In genomic region chr19:11905928-11906327, GRCh38 we compare ENCODE assay signal across 15 cellular contexts. TPM values are rescaled to one million over a fixed set of nuclear protein-coding genes. Genes with fewer than 3 reads are reported as not detected.
"Had no signal": no experiment of that assay in that cellular context is flagged by ENCODE, and none has a peak within 500 bp of the region (broad histone marks: within the 10 kb centered on the region; RNA-seq: fewer than 3 reads in every experiment).

No MANE protein-coding gene starts in this region.

- H3K27me3 Mint-ChIP-seq: activated naive CD4-positive, alpha-beta T cell treated with anti-CD3 and anti-CD28 coated beads, Interleukin-2, amount 10 ng/mL, durations not matched to agents 7 days and 5 days; activated T-helper 17 cell treated with anti-CD3 and anti-CD28 coated beads, Interleukin-2, amount 50 U/mL, for 72 hours; memory B cell; stimulated activated memory B cell treated with anti-CD40 and anti-IgM and Interleukin-4, amounts not matched to agents 10 μg/mL and 1 μg/mL and 100 μg/mL, for 72 hours had no signal

- H3K27ac Mint-ChIP-seq: activated T-helper 17 cell treated with anti-CD3 and anti-CD28 coated beads, Interleukin-2, amount 50 U/mL, for 72 hours; memory B cell; nephron progenitor cell; stimulated activated memory B cell treated with anti-CD40 and anti-IgM and Interleukin-4, amounts not matched to agents 10 μg/mL and 1 μg/mL and 100 μg/mL, for 72 hours had no signal

- H3K27me3 ChIP-seq: left lung, sigmoid colon had no signal

- H3K4me3 Mint-ChIP-seq: activated naive CD4-positive, alpha-beta T cell treated with anti-CD3 and anti-CD28 coated beads, Interleukin-2, amount 10 ng/mL, durations not matched to agents 7 days and 5 days; activated T-helper 17 cell treated with anti-CD3 and anti-CD28 coated beads, Interleukin-2, amount 50 U/mL, for 72 hours; memory B cell; nephron progenitor cell; stimulated activated memory B cell treated with anti-CD40 and anti-IgM and Interleukin-4, amounts not matched to agents 10 μg/mL and 1 μg/mL and 100 μg/mL, for 72 hours had no signal

- ATAC-seq: activated T-helper 17 cell treated with anti-CD3 and anti-CD28 coated beads, Interleukin-2, amount 50 U/mL, for 72 hours; left lung; stimulated activated memory B cell treated with anti-CD40 and anti-IgM and Interleukin-4, amounts not matched to agents 10 μg/mL and 1 μg/mL and 100 μg/mL, for 72 hours had no signal

- H3K4me1 ChIP-seq: left lung, prostate gland, sigmoid colon had no signal

- H3K4me3 ChIP-seq: left lung, prostate gland, sigmoid colon had no signal

- H3K4me1 Mint-ChIP-seq: activated naive CD4-positive, alpha-beta T cell treated with anti-CD3 and anti-CD28 coated beads, Interleukin-2, amount 10 ng/mL, durations not matched to agents 7 days and 5 days; activated T-helper 17 cell treated with anti-CD3 and anti-CD28 coated beads, Interleukin-2, amount 50 U/mL, for 72 hours; memory B cell; nephron progenitor cell; stimulated activated memory B cell treated with anti-CD40 and anti-IgM and Interleukin-4, amounts not matched to agents 10 μg/mL and 1 μg/mL and 100 μg/mL, for 72 hours had no signal

- H3K27ac ChIP-seq: left lung, prostate gland, sigmoid colon had no signal

- DNase-seq: activated CD4-positive, CD25-positive, alpha-beta regulatory T cell treated with anti-CD3 and anti-CD28 coated beads, Interleukin-2, amount 50 U/mL, for 72 hours; activated naive CD4-positive, alpha-beta T cell treated with anti-CD3 and anti-CD28 coated beads, Interleukin-2, amount 10 ng/mL, durations not matched to agents 7 days and 5 days; activated T-cell treated with anti-CD3 and anti-CD28 coated beads for 4 hours; dermis blood vessel endothelial cell; head of caudate nucleus; left lung; nephron progenitor cell; sigmoid colon; stimulated activated CD4-positive, alpha-beta T cell treated with anti-CD3 and anti-CD28 coated beads, Interleukin-12 subunit alpha, Interleukin-12 subunit beta, amount 100 ng/mL, for 4 hours; trophoblast cell had no signal

RNA-seq across cellular contexts. Expression of gene ZNF69, which starts 18.3 kb away (rescaled TPM):
- total RNA-seq: astrocyte had no signal

RNA-seq across cellular contexts. Expression of gene ZNF700, which starts 19.0 kb away (rescaled TPM):
- total RNA-seq: astrocyte had no signal

RNA-seq across cellular contexts. Expression of gene ZNF439, which starts 57.4 kb away (rescaled TPM):
- total RNA-seq: astrocyte had no signal

RNA-seq across cellular contexts. Expression of gene ZNF763, which starts 58.9 kb away (rescaled TPM):
- total RNA-seq: astrocyte had no signal
